ENCODE assay signal across 17 cellular contexts in the genomic region with DNA sequence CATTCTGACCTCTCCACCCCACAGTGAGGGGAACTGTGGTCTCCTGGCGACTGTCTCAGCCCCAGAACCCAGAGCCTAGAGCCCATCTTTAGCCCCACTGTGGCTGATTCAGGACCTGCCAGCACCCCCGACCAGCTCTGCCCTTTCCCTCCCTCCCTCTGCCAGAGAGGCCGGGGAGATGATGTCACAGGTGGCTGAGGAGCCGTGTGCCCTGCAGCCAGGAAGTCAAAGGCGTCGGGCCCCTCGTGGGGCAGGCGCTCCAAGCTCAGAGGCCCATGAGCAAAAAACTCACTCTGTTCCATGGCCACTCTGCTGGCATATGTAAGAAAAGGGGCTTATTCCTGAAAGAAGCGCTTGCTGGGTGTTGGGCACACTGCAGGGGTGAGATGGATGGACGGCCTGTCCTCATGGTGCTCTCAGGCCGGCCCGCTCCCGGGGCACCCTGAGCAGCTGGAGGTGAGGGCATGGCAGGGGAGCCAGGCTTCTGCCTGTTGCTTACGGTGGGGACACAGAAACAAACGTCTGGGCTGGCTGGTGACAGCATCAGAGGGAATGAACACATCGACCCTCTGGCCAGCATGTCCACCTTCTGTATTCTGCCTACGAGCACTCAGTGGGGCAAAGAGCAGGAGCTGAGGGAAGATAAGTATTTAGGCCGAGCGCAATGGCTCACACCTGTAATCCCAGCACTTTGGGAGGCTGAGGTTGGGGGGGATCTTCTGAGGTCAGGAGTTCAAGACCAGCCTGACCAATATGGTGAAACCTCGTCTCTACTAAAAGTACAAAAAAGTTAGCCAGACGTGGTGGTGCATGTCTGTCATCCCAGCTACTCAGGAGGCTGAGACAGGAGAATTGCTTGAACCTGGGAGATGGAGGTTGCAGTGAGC. TPM values are rescaled to one million over a fixed set of nuclear protein-coding genes. Genes with fewer than 3 reads are reported as not detected.
"Had no signal": no experiment of that assay in that cellular context is flagged by ENCODE, and none has a peak within 500 bp of the region (broad histone marks: within the 10 kb centered on the region; RNA-seq: fewer than 3 reads in every experiment).

No MANE protein-coding gene starts in this region.

- ATAC-seq: activated CD4-positive, CD25-positive, alpha-beta regulatory T cell treated with anti-CD3 and anti-CD28 coated beads, Interleukin-2, amount 50 U/mL, for 24 hours; activated T-cell treated with anti-CD3 and anti-CD28 coated beads, Interleukin-2, amount 50 U/mL, for 72 hours; gastrocnemius medialis; left cardiac atrium; sciatic nerve; stimulated activated memory B cell treated with anti-CD40 and anti-IgM and Interleukin-4, amounts not matched to agents 10 μg/mL and 1 μg/mL and 100 μg/mL, for 72 hours had no signal

- DNase-seq: activated CD4-positive, alpha-beta memory T cell treated with anti-CD3 and anti-CD28 coated beads, Interleukin-2, amount 10 ng/mL, durations not matched to agents 7 days and 5 days; activated CD4-positive, alpha-beta T cell treated with anti-CD3 and anti-CD28 coated beads, Interleukin-2, amount 10 ng/mL, durations not matched to agents 24 days and 14 days; activated effector memory CD4-positive, alpha-beta T cell treated with anti-CD3 and anti-CD28 coated beads, Interleukin-2, amount 50 U/mL, for 16 hours; activated naive CD4-positive, alpha-beta T cell treated with anti-CD3 and anti-CD28 coated beads, Interleukin-2, amount 10 ng/mL, durations not matched to agents 7 days and 5 days; activated T-cell treated with anti-CD3 and anti-CD28 coated beads, Interleukin-2, amount 50 U/mL, for 72 hours; amygdala; colonic mucosa; endodermal cell; esophagus squamous epithelium; gastrocnemius medialis; left cardiac atrium; stimulated activated CD4-positive, alpha-beta T cell treated with anti-CD3 and anti-CD28 coated beads, Interleukin-15, amount 100 ng/mL, for 24 hours; stomach had no signal

RNA-seq across cellular contexts. Expression of a gene that starts 41.1 kb away (rescaled TPM):
- total RNA-seq: activated CD4-positive, alpha-beta memory T cell treated with anti-CD3 and anti-CD28 coated beads, Interleukin-2, amount 10 ng/mL, durations not matched to agents 7 days and 5 days; bronchial epithelial cell had no signal
